In genomic region chr6:29653452-29654038, GRCh38 we compare ENCODE assay signal across 8 cellular contexts. TPM values are rescaled to one million over a fixed set of nuclear protein-coding genes. Genes with fewer than 3 reads are reported as not detected.
DNase-seq lines count a peak whose midpoint lies in the region; ATAC-seq and TF ChIP-seq lines count a peak whose summit lies in the region.

No MANE protein-coding gene starts in this region.

- 12% methylated on average over 8 of the region's 8 CpGs for WGBS in prostate gland

- peak; percentile 98 for TF ChIP-seq CTCF in CD4-positive, alpha-beta T cell (IDR thresholded peaks at IDR 0.05)
- peak; percentile 72 for TF ChIP-seq CTCF in foreskin fibroblast (IDR thresholded peaks at IDR 0.05; ENCODE audit: low read depth, low read length)
- peak; percentile 45 to 71 (median 59) for TF ChIP-seq CTCF in prostate gland (IDR thresholded peaks at IDR 0.05)

- H3K4me1 Mint-ChIP-seq in CD4-positive, alpha-beta T cell (ENCODE audit: low read depth): peaks cover 16% of the 10 kb centered on the region

- DNase-seq in CD4-positive, alpha-beta T cell: peak in 4 of 10 experiments; percentile 28 to 40 (median 34)
- DNase-seq in HCEC 1CT (peak; percentile 74), NCI-H510A treated with DMSO at 0.1 percent for 48 hours (lab: John Stamatoyannopoulos, UW) (peak; percentile 83), foreskin fibroblast (peak; percentile 52 to 85), prostate gland (ENCODE audit: low spot score) (peak; percentile 50)
- DNase-seq in activated CD4-positive, alpha-beta T cell treated with anti-CD3 and anti-CD28 coated beads, Interleukin-2, amount 50 U/mL, for 1 hour: peak; percentile 24

- no peak overlapping the region for H3K4me3 Mint-ChIP-seq in CD4-positive, alpha-beta T cell

- no peaks in the 10 kb centered on the region for H3K4me1 ChIP-seq in prostate gland (replicated peaks)

- H3K36me3 ChIP-seq in prostate gland: no peaks in the 10 kb centered on the region

- no peak for TF ChIP-seq POLR2A in prostate gland (IDR thresholded peaks at IDR 0.05)

- POLR2A ChIA-PET in CD4-positive, alpha-beta T cell (lab: Charles Lee): interaction anchor here (1.0 to 2.4 kb wide), 8 partner anchors 9 to 55 kb away, joined by 3 to 11 read pairs (median 3); partner anchors contain the start of gene GABBR1

- H3K4me3 ChIP-seq in foreskin fibroblast (ENCODE audit: low read depth in 1 of 2, low read length in 2 of 2) (no peak overlapping the region), prostate gland (no peak overlapping the region)

- intact Hi-C loops in CD4-positive, alpha-beta T cell (cut with DNase I, micrococcal nuclease): loop anchor here (5.0 kb wide), 3 partner anchors 36 to 99 kb away; partner anchors contain the start of gene HLA-F (in 2 of the 2)
- intact Hi-C loops in prostate gland (cut with DNase I): no loop called here

- H3K36me3 Mint-ChIP-seq in CD4-positive, alpha-beta T cell (ENCODE audit: low read depth): no peaks in the 10 kb centered on the region

- no peaks in the 10 kb centered on the region for H3K9me3 Mint-ChIP-seq in CD4-positive, alpha-beta T cell

- no peak for ATAC-seq in CD4-positive, alpha-beta T cell (ENCODE audit: poor library complexity)
- ATAC-seq in HG02870 (IDR thresholded peaks at IDR 0.05; ENCODE audit: unreplicated experiment) (no peak), GM19351 (IDR thresholded peaks at IDR 0.05; ENCODE audit: unreplicated experiment) (no peak)

- H3K27ac Mint-ChIP-seq in CD4-positive, alpha-beta T cell: no peak overlapping the region

- H3K9me3 ChIP-seq in CD4-positive, alpha-beta T cell (ENCODE audit: control insufficient read depth, low read length): no peaks in the 10 kb centered on the region
- H3K9me3 ChIP-seq in prostate gland: no peaks in the 10 kb centered on the region

- H3K27me3 Mint-ChIP-seq in CD4-positive, alpha-beta T cell: peaks cover 23% of the 10 kb centered on the region

- no peaks in the 10 kb centered on the region for H3K27me3 ChIP-seq in CD4-positive, alpha-beta T cell (ENCODE audit: control insufficient read depth, insufficient read depth, low read length)
- no peaks in the 10 kb centered on the region for H3K27me3 ChIP-seq in prostate gland (replicated peaks; ENCODE audit: insufficient read depth)

- CTCF ChIA-PET in CD4-positive, alpha-beta T cell (lab: Charles Lee): interaction anchor here (0.6 to 2.1 kb wide), 30 partner anchors 9 to 1858 kb away, joined by 3 to 21 read pairs (median 4); partner anchors contain the start of gene GABBR1

- H3K27ac ChIP-seq in CD4-positive, alpha-beta T cell (ENCODE audit: low read depth, low read length): no peak overlapping the region
- no peak overlapping the region for H3K27ac ChIP-seq in prostate gland

RNA-seq across cellular contexts. Expression of gene MOG, which starts 3.3 kb away (rescaled TPM):
- not detected for total RNA-seq in CD4-positive, alpha-beta T cell
- total RNA-seq in prostate gland: not detected

RNA-seq across cellular contexts. Expression of gene GABBR1, which starts 20.6 kb away (rescaled TPM):
- 10 to 100 TPM; 78.4 to 79.9 TPM for total RNA-seq in CD4-positive, alpha-beta T cell
- 10 to 100 TPM; 19.4 to 30.7 TPM for total RNA-seq in prostate gland

RNA-seq across cellular contexts. Expression of gene ZFP57, which starts 27.4 kb away (rescaled TPM):
- not detected for total RNA-seq in CD4-positive, alpha-beta T cell
- total RNA-seq in prostate gland: 1 to 10 TPM in 1 of 2 donors, under 1 TPM in 1; 0.57 to 1.7 TPM
